ENCODE assay signal across 25 cellular contexts in the genomic region with DNA sequence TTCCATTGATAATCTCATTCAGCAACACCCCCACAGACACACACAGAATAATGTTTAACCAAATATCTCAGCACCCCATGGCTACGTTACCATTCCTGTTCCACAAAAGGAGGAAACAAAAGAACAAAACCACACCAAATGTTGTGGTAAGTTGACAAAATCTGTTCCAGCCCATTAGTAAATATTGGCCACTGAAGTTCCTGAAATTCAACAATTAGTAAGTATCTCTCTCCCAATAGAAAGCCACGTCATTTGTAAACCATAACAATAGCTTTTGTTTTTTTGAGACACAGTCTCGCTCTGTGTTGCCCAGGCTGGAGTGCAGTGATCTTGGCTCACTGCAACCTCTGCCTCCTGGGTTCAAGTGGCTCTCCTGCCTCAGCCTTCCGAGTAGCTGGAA. TPM values are rescaled to one million over a fixed set of nuclear protein-coding genes. Genes with fewer than 3 reads are reported as not detected.
"Had no signal": no experiment of that assay in that cellular context is flagged by ENCODE, and none has a peak within 500 bp of the region (broad histone marks: within the 10 kb centered on the region; RNA-seq: fewer than 3 reads in every experiment).

No MANE protein-coding gene starts in this region.

- H3K9me3 ChIP-seq: SJCRH30 had no signal

- H3K4me3 Mint-ChIP-seq: IgD-negative memory B cell had no signal

- H3K27ac ChIP-seq: HL-60, KMS-11, RWPE1, SJCRH30 had no signal

- H3K27me3 ChIP-seq: SJCRH30 had no signal

- H3K27ac Mint-ChIP-seq: IgD-negative memory B cell had no signal

- H3K4me2 ChIP-seq: KMS-11 had no signal

- ATAC-seq: K562, Panc1, PC-3, SK-N-SH treated with all-trans-retinoic acid at 6 μM for 48 hours had no signal

- H3K4me1 ChIP-seq: SJCRH30 had no signal

- H3K36me3 ChIP-seq: SJCRH30 had no signal

- H3K4me3 ChIP-seq: K562, SJCRH30 had no signal

- DNase-seq: MM.1S, NCI-H1092 treated with DMSO at 0.1 percent for 48 hours, NCI-H1436, NCI-H187, NCI-H2029, NCI-H2081 treated with DMSO at 0.1 percent for 48 hours, NCI-H2171, NCI-H226, NCI-H446, NCI-H510A, NCI-H524 treated with DMSO at 0.1 percent for 48 hours, NCI-H69, NCI-H774, PC-3, SHP77 treated with DMSO at 0.1 percent for 48 hours, SJCRH30 had no signal

RNA-seq across cellular contexts. Expression of gene FCAR, which starts 2.3 kb away (rescaled TPM):
- total RNA-seq: K562, M059J, OCI-LY7, PC-3, SJCRH30 had no signal
- polyA plus RNA-seq: K562 had no signal

RNA-seq across cellular contexts. Expression of gene KIR3DL2, which starts 21.5 kb away (rescaled TPM):
- total RNA-seq: K562, M059J, OCI-LY7, PC-3, SJCRH30 had no signal
- polyA plus RNA-seq: K562 had no signal

RNA-seq across cellular contexts. Expression of gene NCR1, which starts 34.2 kb away (rescaled TPM):
- total RNA-seq: M059J, OCI-LY7, PC-3, SJCRH30 had no signal

RNA-seq across cellular contexts. Expression of gene KIR2DS4, which starts 39.2 kb away (rescaled TPM):
- total RNA-seq: K562, M059J, OCI-LY7, PC-3, SJCRH30 had no signal
- polyA plus RNA-seq: K562 had no signal

RNA-seq across cellular contexts. Expression of gene KIR3DL1, which starts 55.4 kb away (rescaled TPM):
- total RNA-seq: K562, M059J, OCI-LY7, PC-3, SJCRH30 had no signal
- polyA plus RNA-seq: K562 had no signal
